Comparison of ENCODE assay signal across 8 cellular contexts in genomic region chrX:129961180-129962083, GRCh38. TPM values are rescaled to one million over a fixed set of nuclear protein-coding genes. Genes with fewer than 3 reads are reported as not detected.
A peak's percentile ranks its signal among the peaks of the same experiment; 100 is the strongest.
DNase-seq lines count a peak whose midpoint lies in the region; ATAC-seq and TF ChIP-seq lines count a peak whose summit lies in the region.

No MANE protein-coding gene starts in this region.

- DNase-seq in G401 (ENCODE audit: low spot score) (peak; percentile 31), Peyer's patch (peak; percentile 81 to 92 (median 82)), iPS-NIHi7 (ENCODE audit: extremely low spot score) (peak; percentile 88), D341Med (ENCODE audit: low spot score) (no peak)
- DNase-seq in activated effector memory CD4-positive, alpha-beta T cell treated with anti-CD3 and anti-CD28 coated beads, Interleukin-2, amount 50 U/mL, for 16 hours = peak; percentile 87
- peak; percentile 52 to 60 for DNase-seq in stimulated activated CD4-positive, alpha-beta T cell treated with anti-CD3 and anti-CD28 coated beads, Interleukin-4, amount 100 ng/mL, for 4 hours

- in situ Hi-C loops in G401 (cut with HindIII; ENCODE audit: low sequenced_read_pairs) = no loop called here

- peak overlapping the region; percentile 18 to 72 (median 58) for H3K27ac ChIP-seq in Peyer's patch

- no peaks in the 10 kb centered on the region for H3K27me3 ChIP-seq in Peyer's patch

- no peak for TF ChIP-seq CTCF in Peyer's patch (IDR thresholded peaks at IDR 0.05)

- H3K4me1 ChIP-seq in Peyer's patch = peaks cover 0 to 3% (median 0%) of the 10 kb centered on the region in 4 donors

- peak overlapping the region; percentile 15 to 36 (median 26) for H3K4me3 ChIP-seq in Peyer's patch

- no peaks in the 10 kb centered on the region for H3K36me3 ChIP-seq in Peyer's patch

- peak; percentile 46 to 50 for TF ChIP-seq POLR2A in Peyer's patch (IDR thresholded peaks at IDR 0.05)

- ATAC-seq in GM21381 (IDR thresholded peaks at IDR 0.05; ENCODE audit: unreplicated experiment) (peak; percentile 93), HG03571 (IDR thresholded peaks at IDR 0.05; ENCODE audit: unreplicated experiment) (peak; percentile 79)

- H3K9me3 ChIP-seq in Peyer's patch = peaks cover 0 to 3% (median 0%) of the 10 kb centered on the region in 4 donors

RNA-seq across cellular contexts. Expression of gene BCORL1, which starts 21.0 kb away (rescaled TPM):
- total RNA-seq in G401 (2014; rRNA removed; shearing (Covaris generic)) = 1.4 and 3.4 TPM in 2 replicates
- 10 to 100 TPM in 3 of 4 donors, 1 to 10 TPM in 1; 7.4 to 16.5 (median 11.5) TPM for total RNA-seq in Peyer's patch

RNA-seq across cellular contexts. Expression of gene UTP14A, which starts 55.5 kb away (rescaled TPM):
- 9.6 and 12.1 TPM in 2 replicates for total RNA-seq in G401 (2014; rRNA removed; shearing (Covaris generic))
- 10 to 100 TPM in 3 of 4 donors, 1 to 10 TPM in 1; 8.6 to 46.2 (median 11.2) TPM for total RNA-seq in Peyer's patch
